In the genomic region with DNA sequence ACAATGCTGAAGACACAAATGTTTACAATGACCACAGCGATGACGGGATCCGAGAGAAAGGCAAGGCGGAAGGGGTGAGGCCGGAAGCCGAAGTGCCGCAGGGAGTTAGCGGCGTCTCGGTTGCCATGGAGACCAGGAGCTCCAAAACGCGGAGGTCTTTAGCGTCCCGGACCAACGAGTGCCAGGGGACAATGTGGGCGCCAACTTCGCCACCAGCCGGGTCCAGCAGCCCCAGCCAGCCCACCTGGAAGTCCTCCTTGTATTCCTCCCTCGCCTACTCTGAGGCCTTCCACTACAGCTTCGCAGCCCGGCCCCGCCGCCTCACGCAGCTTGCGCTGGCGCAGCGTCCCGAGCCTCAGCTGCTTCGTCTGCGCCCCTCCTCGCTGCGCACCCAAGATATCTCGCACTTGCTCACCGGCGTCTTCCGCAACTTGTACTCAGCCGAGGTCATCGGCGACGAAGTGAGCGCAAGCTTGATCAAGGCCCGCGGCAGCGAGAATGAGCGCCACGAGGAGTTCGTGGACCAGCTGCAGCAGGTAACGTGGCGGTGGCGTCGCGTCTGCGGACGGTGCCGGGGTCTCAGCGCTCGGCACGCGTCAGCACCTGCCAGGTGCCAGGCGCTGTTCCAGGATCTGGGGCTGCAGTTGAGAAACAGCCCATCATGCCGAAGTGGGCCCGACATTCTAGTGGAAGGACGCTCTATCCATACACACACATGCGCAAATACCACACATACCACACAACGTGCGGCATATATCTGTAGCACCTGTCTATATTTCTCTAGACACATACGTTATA, we compare ENCODE assay signal across 1 cellular context.
TF ChIP-seq lines count a peak whose summit lies in the region.

A gene with protein sequence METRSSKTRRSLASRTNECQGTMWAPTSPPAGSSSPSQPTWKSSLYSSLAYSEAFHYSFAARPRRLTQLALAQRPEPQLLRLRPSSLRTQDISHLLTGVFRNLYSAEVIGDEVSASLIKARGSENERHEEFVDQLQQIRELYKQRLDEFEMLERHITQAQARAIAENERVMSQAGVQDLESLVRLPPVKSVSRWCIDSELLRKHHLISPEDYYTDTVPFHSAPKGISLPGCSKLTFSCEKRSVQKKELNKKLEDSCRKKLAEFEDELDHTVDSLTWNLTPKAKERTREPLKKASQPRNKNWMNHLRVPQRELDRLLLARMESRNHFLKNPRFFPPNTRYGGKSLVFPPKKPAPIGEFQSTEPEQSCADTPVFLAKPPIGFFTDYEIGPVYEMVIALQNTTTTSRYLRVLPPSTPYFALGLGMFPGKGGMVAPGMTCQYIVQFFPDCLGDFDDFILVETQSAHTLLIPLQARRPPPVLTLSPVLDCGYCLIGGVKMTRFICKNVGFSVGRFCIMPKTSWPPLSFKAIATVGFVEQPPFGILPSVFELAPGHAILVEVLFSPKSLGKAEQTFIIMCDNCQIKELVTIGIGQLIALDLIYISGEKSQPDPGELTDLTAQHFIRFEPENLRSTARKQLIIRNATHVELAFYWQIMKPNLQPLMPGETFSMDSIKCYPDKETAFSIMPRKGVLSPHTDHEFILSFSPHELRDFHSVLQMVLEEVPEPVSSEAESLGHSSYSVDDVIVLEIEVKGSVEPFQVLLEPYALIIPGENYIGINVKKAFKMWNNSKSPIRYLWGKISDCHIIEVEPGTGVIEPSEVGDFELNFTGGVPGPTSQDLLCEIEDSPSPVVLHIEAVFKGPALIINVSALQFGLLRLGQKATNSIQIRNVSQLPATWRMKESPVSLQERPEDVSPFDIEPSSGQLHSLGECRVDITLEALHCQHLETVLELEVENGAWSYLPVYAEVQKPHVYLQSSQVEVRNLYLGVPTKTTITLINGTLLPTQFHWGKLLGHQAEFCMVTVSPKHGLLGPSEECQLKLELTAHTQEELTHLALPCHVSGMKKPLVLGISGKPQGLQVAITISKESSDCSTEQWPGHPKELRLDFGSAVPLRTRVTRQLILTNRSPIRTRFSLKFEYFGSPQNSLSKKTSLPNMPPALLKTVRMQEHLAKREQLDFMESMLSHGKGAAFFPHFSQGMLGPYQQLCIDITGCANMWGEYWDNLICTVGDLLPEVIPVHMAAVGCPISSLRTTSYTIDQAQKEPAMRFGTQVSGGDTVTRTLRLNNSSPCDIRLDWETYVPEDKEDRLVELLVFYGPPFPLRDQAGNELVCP (N-terminal part only) (plus strand): TSS at position 108 of the 798 bp plus-strand sequence. CDS start 18 bp downstream, at position 126.

TF ChIP-seq in WTC11, 78 proteins besides CTCF, POLR2A, EP300 and RAD21 (continued from another document and continues in another):
- TF ChIP-seq, protein P1, sequence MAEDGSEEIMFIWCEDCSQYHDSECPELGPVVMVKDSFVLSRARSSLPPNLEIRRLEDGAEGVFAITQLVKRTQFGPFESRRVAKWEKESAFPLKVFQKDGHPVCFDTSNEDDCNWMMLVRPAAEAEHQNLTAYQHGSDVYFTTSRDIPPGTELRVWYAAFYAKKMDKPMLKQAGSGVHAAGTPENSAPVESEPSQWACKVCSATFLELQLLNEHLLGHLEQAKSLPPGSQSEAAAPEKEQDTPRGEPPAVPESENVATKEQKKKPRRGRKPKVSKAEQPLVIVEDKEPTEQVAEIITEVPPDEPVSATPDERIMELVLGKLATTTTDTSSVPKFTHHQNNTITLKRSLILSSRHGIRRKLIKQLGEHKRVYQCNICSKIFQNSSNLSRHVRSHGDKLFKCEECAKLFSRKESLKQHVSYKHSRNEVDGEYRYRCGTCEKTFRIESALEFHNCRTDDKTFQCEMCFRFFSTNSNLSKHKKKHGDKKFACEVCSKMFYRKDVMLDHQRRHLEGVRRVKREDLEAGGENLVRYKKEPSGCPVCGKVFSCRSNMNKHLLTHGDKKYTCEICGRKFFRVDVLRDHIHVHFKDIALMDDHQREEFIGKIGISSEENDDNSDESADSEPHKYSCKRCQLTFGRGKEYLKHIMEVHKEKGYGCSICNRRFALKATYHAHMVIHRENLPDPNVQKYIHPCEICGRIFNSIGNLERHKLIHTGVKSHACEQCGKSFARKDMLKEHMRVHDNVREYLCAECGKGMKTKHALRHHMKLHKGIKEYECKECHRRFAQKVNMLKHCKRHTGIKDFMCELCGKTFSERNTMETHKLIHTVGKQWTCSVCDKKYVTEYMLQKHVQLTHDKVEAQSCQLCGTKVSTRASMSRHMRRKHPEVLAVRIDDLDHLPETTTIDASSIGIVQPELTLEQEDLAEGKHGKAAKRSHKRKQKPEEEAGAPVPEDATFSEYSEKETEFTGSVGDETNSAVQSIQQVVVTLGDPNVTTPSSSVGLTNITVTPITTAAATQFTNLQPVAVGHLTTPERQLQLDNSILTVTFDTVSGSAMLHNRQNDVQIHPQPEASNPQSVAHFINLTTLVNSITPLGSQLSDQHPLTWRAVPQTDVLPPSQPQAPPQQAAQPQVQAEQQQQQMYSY (CRISPR knock-in tag; IDR thresholded peaks at IDR 0.05): peak; percentile 65
- TF ChIP-seq, protein P2, sequence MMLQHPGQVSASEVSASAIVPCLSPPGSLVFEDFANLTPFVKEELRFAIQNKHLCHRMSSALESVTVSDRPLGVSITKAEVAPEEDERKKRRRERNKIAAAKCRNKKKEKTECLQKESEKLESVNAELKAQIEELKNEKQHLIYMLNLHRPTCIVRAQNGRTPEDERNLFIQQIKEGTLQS (CRISPR knock-in tag; conservative IDR thresholded peaks at IDR 0.05): 0 out of 2 replicates have a peak, but pooled peaks have one; percentile 6
- TF ChIP-seq ESRRA (CRISPR knock-in tag; IDR thresholded peaks at IDR 0.05; ENCODE audit: borderline replicate concordance) (peak; percentile 94), FOXJ3 (CRISPR knock-in tag; IDR thresholded peaks at IDR 0.05; ENCODE audit: borderline replicate concordance) (peak; percentile 76; the same call in 1 of the 2 replicates), RELA (CRISPR knock-in tag; IDR thresholded peaks at IDR 0.05; ENCODE audit: borderline replicate concordance) (peak; percentile 95), FOXK1 (CRISPR knock-in tag; IDR thresholded peaks at IDR 0.05) (peak; percentile 89), SP1 (CRISPR knock-in tag; conservative IDR thresholded peaks at IDR 0.05) (peak; percentile 76), ATF1 (CRISPR knock-in tag; IDR thresholded peaks at IDR 0.05) (peak; percentile 85; the same call in 1 of the 2 replicates), GRHL2 (CRISPR knock-in tag; IDR thresholded peaks at IDR 0.05; ENCODE audit: insufficient replicate concordance, severe bottlenecking) (no peak), HMGA2 (CRISPR knock-in tag; IDR thresholded peaks at IDR 0.05) (no peak), FOXP1 (CRISPR knock-in tag; IDR thresholded peaks at IDR 0.05; ENCODE audit: borderline replicate concordance) (peak; percentile 98), JUN (CRISPR knock-in tag; IDR thresholded peaks at IDR 0.05) (peak; percentile 93), RORB (CRISPR knock-in tag; IDR thresholded peaks at IDR 0.05) (no peak), MXD4 (CRISPR knock-in tag; IDR thresholded peaks at IDR 0.05; ENCODE audit: borderline replicate concordance) (no peak), PRRX2 (CRISPR knock-in tag; IDR thresholded peaks at IDR 0.05) (no peak), OVOL2 (CRISPR knock-in tag; IDR thresholded peaks at IDR 0.05; ENCODE audit: borderline replicate concordance) (no peak), ZBTB21 (CRISPR knock-in tag; IDR thresholded peaks at IDR 0.05; ENCODE audit: borderline replicate concordance) (no peak), NR3C1 (CRISPR knock-in tag; conservative IDR thresholded peaks at IDR 0.05; ENCODE audit: low read depth) (peak; percentile 93; the same call in 1 of the 2 replicates), ZNF263 (CRISPR knock-in tag; IDR thresholded peaks at IDR 0.05; ENCODE audit: low read depth) (0 out of 2 replicates have a peak, but pooled peaks have one; percentile 45), CREM (CRISPR knock-in tag; IDR thresholded peaks at IDR 0.05) (peak; percentile 74; the same call in 1 of the 2 replicates), KAT7 (CRISPR knock-in tag; IDR thresholded peaks at IDR 0.05; ENCODE audit: borderline replicate concordance) (peak; percentile 70; the same call in 1 of the 2 replicates), EMX1 (CRISPR knock-in tag; IDR thresholded peaks at IDR 0.05) (no peak), TP53 (CRISPR knock-in tag; IDR thresholded peaks at IDR 0.05) (peak; percentile 91)
- TF ChIP-seq, protein P3, sequence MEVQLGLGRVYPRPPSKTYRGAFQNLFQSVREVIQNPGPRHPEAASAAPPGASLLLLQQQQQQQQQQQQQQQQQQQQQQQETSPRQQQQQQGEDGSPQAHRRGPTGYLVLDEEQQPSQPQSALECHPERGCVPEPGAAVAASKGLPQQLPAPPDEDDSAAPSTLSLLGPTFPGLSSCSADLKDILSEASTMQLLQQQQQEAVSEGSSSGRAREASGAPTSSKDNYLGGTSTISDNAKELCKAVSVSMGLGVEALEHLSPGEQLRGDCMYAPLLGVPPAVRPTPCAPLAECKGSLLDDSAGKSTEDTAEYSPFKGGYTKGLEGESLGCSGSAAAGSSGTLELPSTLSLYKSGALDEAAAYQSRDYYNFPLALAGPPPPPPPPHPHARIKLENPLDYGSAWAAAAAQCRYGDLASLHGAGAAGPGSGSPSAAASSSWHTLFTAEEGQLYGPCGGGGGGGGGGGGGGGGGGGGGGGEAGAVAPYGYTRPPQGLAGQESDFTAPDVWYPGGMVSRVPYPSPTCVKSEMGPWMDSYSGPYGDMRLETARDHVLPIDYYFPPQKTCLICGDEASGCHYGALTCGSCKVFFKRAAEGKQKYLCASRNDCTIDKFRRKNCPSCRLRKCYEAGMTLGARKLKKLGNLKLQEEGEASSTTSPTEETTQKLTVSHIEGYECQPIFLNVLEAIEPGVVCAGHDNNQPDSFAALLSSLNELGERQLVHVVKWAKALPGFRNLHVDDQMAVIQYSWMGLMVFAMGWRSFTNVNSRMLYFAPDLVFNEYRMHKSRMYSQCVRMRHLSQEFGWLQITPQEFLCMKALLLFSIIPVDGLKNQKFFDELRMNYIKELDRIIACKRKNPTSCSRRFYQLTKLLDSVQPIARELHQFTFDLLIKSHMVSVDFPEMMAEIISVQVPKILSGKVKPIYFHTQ (CRISPR knock-in tag; IDR thresholded peaks at IDR 0.05): no peak
- TF ChIP-seq, protein P4, sequence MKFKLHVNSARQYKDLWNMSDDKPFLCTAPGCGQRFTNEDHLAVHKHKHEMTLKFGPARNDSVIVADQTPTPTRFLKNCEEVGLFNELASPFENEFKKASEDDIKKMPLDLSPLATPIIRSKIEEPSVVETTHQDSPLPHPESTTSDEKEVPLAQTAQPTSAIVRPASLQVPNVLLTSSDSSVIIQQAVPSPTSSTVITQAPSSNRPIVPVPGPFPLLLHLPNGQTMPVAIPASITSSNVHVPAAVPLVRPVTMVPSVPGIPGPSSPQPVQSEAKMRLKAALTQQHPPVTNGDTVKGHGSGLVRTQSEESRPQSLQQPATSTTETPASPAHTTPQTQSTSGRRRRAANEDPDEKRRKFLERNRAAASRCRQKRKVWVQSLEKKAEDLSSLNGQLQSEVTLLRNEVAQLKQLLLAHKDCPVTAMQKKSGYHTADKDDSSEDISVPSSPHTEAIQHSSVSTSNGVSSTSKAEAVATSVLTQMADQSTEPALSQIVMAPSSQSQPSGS (CRISPR knock-in tag; IDR thresholded peaks at IDR 0.05; ENCODE audit: borderline replicate concordance, low read depth): 0 out of 2 replicates have a peak, but pooled peaks have one; percentile 57
- TF ChIP-seq, protein P5, sequence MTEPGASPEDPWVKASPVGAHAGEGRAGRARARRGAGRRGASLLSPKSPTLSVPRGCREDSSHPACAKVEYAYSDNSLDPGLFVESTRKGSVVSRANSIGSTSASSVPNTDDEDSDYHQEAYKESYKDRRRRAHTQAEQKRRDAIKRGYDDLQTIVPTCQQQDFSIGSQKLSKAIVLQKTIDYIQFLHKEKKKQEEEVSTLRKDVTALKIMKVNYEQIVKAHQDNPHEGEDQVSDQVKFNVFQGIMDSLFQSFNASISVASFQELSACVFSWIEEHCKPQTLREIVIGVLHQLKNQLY (CRISPR knock-in tag; IDR thresholded peaks at IDR 0.05): peak; percentile 88; the same call in 1 of the 2 replicates
- TF ChIP-seq, protein P6, sequence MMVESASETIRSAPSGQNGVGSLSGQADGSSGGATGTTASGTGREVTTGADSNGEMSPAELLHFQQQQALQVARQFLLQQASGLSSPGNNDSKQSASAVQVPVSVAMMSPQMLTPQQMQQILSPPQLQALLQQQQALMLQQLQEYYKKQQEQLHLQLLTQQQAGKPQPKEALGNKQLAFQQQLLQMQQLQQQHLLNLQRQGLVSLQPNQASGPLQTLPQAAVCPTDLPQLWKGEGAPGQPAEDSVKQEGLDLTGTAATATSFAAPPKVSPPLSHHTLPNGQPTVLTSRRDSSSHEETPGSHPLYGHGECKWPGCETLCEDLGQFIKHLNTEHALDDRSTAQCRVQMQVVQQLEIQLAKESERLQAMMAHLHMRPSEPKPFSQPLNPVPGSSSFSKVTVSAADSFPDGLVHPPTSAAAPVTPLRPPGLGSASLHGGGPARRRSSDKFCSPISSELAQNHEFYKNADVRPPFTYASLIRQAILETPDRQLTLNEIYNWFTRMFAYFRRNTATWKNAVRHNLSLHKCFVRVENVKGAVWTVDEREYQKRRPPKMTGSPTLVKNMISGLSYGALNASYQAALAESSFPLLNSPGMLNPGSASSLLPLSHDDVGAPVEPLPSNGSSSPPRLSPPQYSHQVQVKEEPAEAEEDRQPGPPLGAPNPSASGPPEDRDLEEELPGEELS (CRISPR knock-in tag; IDR thresholded peaks at IDR 0.05): peak; percentile 90
- TF ChIP-seq, protein P7, sequence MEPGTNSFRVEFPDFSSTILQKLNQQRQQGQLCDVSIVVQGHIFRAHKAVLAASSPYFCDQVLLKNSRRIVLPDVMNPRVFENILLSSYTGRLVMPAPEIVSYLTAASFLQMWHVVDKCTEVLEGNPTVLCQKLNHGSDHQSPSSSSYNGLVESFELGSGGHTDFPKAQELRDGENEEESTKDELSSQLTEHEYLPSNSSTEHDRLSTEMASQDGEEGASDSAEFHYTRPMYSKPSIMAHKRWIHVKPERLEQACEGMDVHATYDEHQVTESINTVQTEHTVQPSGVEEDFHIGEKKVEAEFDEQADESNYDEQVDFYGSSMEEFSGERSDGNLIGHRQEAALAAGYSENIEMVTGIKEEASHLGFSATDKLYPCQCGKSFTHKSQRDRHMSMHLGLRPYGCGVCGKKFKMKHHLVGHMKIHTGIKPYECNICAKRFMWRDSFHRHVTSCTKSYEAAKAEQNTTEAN (CRISPR knock-in tag; IDR thresholded peaks at IDR 0.05): peak; percentile 95; the same call in 1 of the 2 replicates
- TF ChIP-seq, protein P8, sequence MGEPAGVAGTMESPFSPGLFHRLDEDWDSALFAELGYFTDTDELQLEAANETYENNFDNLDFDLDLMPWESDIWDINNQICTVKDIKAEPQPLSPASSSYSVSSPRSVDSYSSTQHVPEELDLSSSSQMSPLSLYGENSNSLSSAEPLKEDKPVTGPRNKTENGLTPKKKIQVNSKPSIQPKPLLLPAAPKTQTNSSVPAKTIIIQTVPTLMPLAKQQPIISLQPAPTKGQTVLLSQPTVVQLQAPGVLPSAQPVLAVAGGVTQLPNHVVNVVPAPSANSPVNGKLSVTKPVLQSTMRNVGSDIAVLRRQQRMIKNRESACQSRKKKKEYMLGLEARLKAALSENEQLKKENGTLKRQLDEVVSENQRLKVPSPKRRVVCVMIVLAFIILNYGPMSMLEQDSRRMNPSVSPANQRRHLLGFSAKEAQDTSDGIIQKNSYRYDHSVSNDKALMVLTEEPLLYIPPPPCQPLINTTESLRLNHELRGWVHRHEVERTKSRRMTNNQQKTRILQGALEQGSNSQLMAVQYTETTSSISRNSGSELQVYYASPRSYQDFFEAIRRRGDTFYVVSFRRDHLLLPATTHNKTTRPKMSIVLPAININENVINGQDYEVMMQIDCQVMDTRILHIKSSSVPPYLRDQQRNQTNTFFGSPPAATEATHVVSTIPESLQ (CRISPR knock-in tag; IDR thresholded peaks at IDR 0.05): 0 out of 2 replicates have a peak, but pooled peaks have one; percentile 28
